Comparison of ENCODE assay signal across 9 cellular contexts in genomic region chr6:147525519-147526209, GRCh38. TPM values are rescaled to one million over a fixed set of nuclear protein-coding genes. Genes with fewer than 3 reads are reported as not detected.
"Had no signal": no experiment of that assay in that cellular context is flagged by ENCODE, and none has a peak within 500 bp of the region (broad histone marks: within the 10 kb centered on the region; RNA-seq: fewer than 3 reads in every experiment).

No MANE protein-coding gene starts in this region.

- DNase-seq: H9, HCEC 1CT, KBM-7 had no signal

- H2AFZ ChIP-seq: GM23338 had no signal

- H3K4me3 ChIP-seq: GM23338 had no signal

- FAIRE-seq: H1, H54, HepG2 had no signal

- H3K4me2 ChIP-seq: GM23338 had no signal

- ATAC-seq: GM23338, HepG2 had no signal

- H3K27ac ChIP-seq: HL-60 had no signal

RNA-seq across cellular contexts. Expression of gene SAMD5, which starts 17.2 kb away (rescaled TPM):
- polyA plus RNA-seq: GM23338, IgD-negative memory B cell had no signal
